In genomic region chr6:40996591-40997247, GRCh38 we compare ENCODE assay signal across 12 cellular contexts. TPM values are rescaled to one million over a fixed set of nuclear protein-coding genes. Genes with fewer than 3 reads are reported as not detected.
DNase-seq lines count a peak whose midpoint lies in the region; ATAC-seq, FAIRE-seq and TF ChIP-seq lines count a peak whose summit lies in the region.
"Had no signal": no experiment of that assay in that cellular context is flagged by ENCODE, and none has a peak within 500 bp of the region (broad histone marks: within the 10 kb centered on the region; RNA-seq: fewer than 3 reads in every experiment).

No MANE protein-coding gene starts in this region.

- WGBS in A549 (ENCODE audit: missing lambda C conversion rate), result 4% methylated on average over 6 of the region's 6 CpGs
- WGBS in esophagus muscularis mucosa, result 40% methylated on average over 6 of the region's 6 CpGs

- ATAC-seq in A549 (peak; percentile 62 to 68), HG03039 (IDR thresholded peaks at IDR 0.05; ENCODE audit: unreplicated experiment) (no peak), GM19467 (IDR thresholded peaks at IDR 0.05; ENCODE audit: unreplicated experiment) (no peak)
- ATAC-seq in activated naive CD4-positive, alpha-beta T cell treated with anti-CD3 and anti-CD28 coated beads, Interleukin-2, amount 50 U/mL, for 72 hours, result no peak
- ATAC-seq: stimulated activated memory B cell treated with anti-CD40 and anti-IgM and Interleukin-4, amounts not matched to agents 10 μg/mL and 1 μg/mL and 100 μg/mL, for 72 hours had no signal

- TF ChIP-seq CTCF in A549 (IDR thresholded peaks at IDR 0.05), result no peak
- no peak for TF ChIP-seq CTCF in esophagus muscularis mucosa (IDR thresholded peaks at IDR 0.05)
- TF ChIP-seq CTCF in mesothelial cell of epicardium (IDR thresholded peaks at IDR 0.05; ENCODE audit: unreplicated experiment), result no peak

- POLR2A ChIA-PET in A549 (lab: Yijun Ruan, JAX), result interaction anchor here (0.9 to 2.5 kb wide), 4 partner anchors 38 to 89 kb away, joined by 4 to 16 read pairs (median 6); no protein-coding TSS in a partner anchor

- intact Hi-C loops in esophagus muscularis mucosa (cut with DNase I), result no loop called here

- H3K4me3 ChIP-seq in A549 (no peak overlapping the region), esophagus muscularis mucosa (no peak overlapping the region)

- H3K4me3 Mint-ChIP-seq in mesothelial cell of epicardium, result no peak overlapping the region
- H3K4me3 Mint-ChIP-seq: stimulated activated memory B cell treated with anti-CD40 and anti-IgM and Interleukin-4, amounts not matched to agents 10 μg/mL and 1 μg/mL and 100 μg/mL, for 72 hours had no signal

- no peaks in the 10 kb centered on the region for H3K27me3 ChIP-seq in esophagus muscularis mucosa

- no peaks in the 10 kb centered on the region for H3K9me3 Mint-ChIP-seq in mesothelial cell of epicardium
- no peaks in the 10 kb centered on the region for H3K9me3 Mint-ChIP-seq in activated naive CD4-positive, alpha-beta T cell treated with anti-CD3 and anti-CD28 coated beads, Interleukin-2, amount 50 U/mL, for 72 hours
- H3K9me3 Mint-ChIP-seq: stimulated activated memory B cell treated with anti-CD40 and anti-IgM and Interleukin-4, amounts not matched to agents 10 μg/mL and 1 μg/mL and 100 μg/mL, for 72 hours had no signal

- DNase-seq in A549 (ENCODE audit: low read depth in 1 of 2, low spot score in 1 of 2), result peak; percentile 20 to 50
- DNase-seq in esophagus muscularis mucosa (ENCODE audit: extremely low spot score), result no peak
- DNase-seq in mesothelial cell of epicardium (ENCODE audit: low spot score in 2 of 2, unreplicated experiment in 2 of 2), result no peak
- no peak for DNase-seq in activated naive CD4-positive, alpha-beta T cell treated with anti-CD3 and anti-CD28 coated beads, Interleukin-2, amount 50 U/mL, for 72 hours (ENCODE audit: low spot score in 2 of 2)
- no peak for DNase-seq in SKM-1 treated with dmso at 0.1 percent for 144 hours (lab: John Stamatoyannopoulos, UW; ENCODE audit: unreplicated experiment)
- DNase-seq: NK-92 treated with Interleukin-12 subunit alpha and Interleukin-12 subunit beta, amount 100 ng/mL, for 24 hours; posterior cingulate gyrus had no signal

- no peak for FAIRE-seq in A549 (lab: Jason Lieb, UNC)

- peaks cover 24% of the 10 kb centered on the region for H3K4me1 Mint-ChIP-seq in mesothelial cell of epicardium
- H3K4me1 Mint-ChIP-seq: stimulated activated memory B cell treated with anti-CD40 and anti-IgM and Interleukin-4, amounts not matched to agents 10 μg/mL and 1 μg/mL and 100 μg/mL, for 72 hours had no signal

- H3K4me2 ChIP-seq in A549, result peak overlapping the region; percentile 81

- no peaks in the 10 kb centered on the region for H3K9me3 ChIP-seq in A549
- H3K9me3 ChIP-seq in esophagus muscularis mucosa, result no peaks in the 10 kb centered on the region

- H3K27ac Mint-ChIP-seq in mesothelial cell of epicardium, result peak overlapping the region; percentile 89
- H3K27ac Mint-ChIP-seq in activated naive CD4-positive, alpha-beta T cell treated with anti-CD3 and anti-CD28 coated beads, Interleukin-2, amount 50 U/mL, for 72 hours, result no peak overlapping the region
- H3K27ac Mint-ChIP-seq: stimulated activated memory B cell treated with anti-CD40 and anti-IgM and Interleukin-4, amounts not matched to agents 10 μg/mL and 1 μg/mL and 100 μg/mL, for 72 hours had no signal

- H3K36me3 ChIP-seq in esophagus muscularis mucosa, result no peaks in the 10 kb centered on the region

- TF ChIP-seq RAD21 in A549 (conservative IDR thresholded peaks at IDR 0.05 in 1 of 2, IDR thresholded peaks at IDR 0.05 in 1 of 2) (no peak), Ishikawa (IDR thresholded peaks at IDR 0.05; ENCODE audit: low read depth) (no peak)

- H3K36me3 Mint-ChIP-seq in mesothelial cell of epicardium, result no peaks in the 10 kb centered on the region
- H3K36me3 Mint-ChIP-seq in activated naive CD4-positive, alpha-beta T cell treated with anti-CD3 and anti-CD28 coated beads, Interleukin-2, amount 50 U/mL, for 72 hours, result no peaks in the 10 kb centered on the region
- H3K36me3 Mint-ChIP-seq: stimulated activated memory B cell treated with anti-CD40 and anti-IgM and Interleukin-4, amounts not matched to agents 10 μg/mL and 1 μg/mL and 100 μg/mL, for 72 hours had no signal

- TF ChIP-seq POLR2A in A549 (IDR thresholded peaks at IDR 0.05; ENCODE audit: low read length) (no peak), esophagus muscularis mucosa (IDR thresholded peaks at IDR 0.05; ENCODE audit: low read depth) (no peak)

- H3K27ac ChIP-seq in A549, result peak overlapping the region; percentile 96 to 97
- H3K27ac ChIP-seq in esophagus muscularis mucosa (replicated peaks in 1 of 4), result peak overlapping the region; percentile 37 to 68 (median 58)

- no peak for TF ChIP-seq EP300 in A549 (IDR thresholded peaks at IDR 0.05)
- TF ChIP-seq EP300 in Ishikawa (IDR thresholded peaks at IDR 0.05; ENCODE audit: borderline replicate concordance), result no peak
- no peak for TF ChIP-seq EP300 in esophagus muscularis mucosa (IDR thresholded peaks at IDR 0.05)

- peaks cover 48% of the 10 kb centered on the region for H3K4me1 ChIP-seq in A549
- H3K4me1 ChIP-seq in esophagus muscularis mucosa, result peaks cover 20 to 29% (median 22%) of the 10 kb centered on the region in 4 donors

- CTCF ChIA-PET in A549 (lab: Yijun Ruan, JAX), result interaction anchor here (0.9 to 3.9 kb wide), 6 partner anchors 31 to 429 kb away, joined by 3 to 20 read pairs (median 3); no protein-coding TSS in a partner anchor

- H3K27me3 Mint-ChIP-seq in mesothelial cell of epicardium (ENCODE audit: low read depth), result peaks cover 4% of the 10 kb centered on the region

TF ChIP-seq in A549, 52 proteins besides CTCF, POLR2A, EP300 and RAD21 (continues in another document):
- TF ChIP-seq E2F6 (IDR thresholded peaks at IDR 0.05; ENCODE audit: borderline replicate concordance, low read depth), result peak; percentile 39; the same call in 1 of the 2 replicates
- TF ChIP-seq CBX2 (IDR thresholded peaks at IDR 0.05; ENCODE audit: borderline replicate concordance, low read depth), result no peak

TF ChIP-seq in Ishikawa, 13 proteins besides CTCF, POLR2A, EP300 and RAD21:
- TF ChIP-seq NFIC (IDR thresholded peaks at IDR 0.05) (no peak), USF1 (IDR thresholded peaks at IDR 0.05) (peak; percentile 44), TEAD4 (IDR thresholded peaks at IDR 0.05) (no peak)

RNA-seq across cellular contexts. Expression of gene UNC5CL, which starts 42.3 kb away (rescaled TPM):
- polyA plus RNA-seq in A549 (2011; rRNA removed), result 2.2 and 2.8 TPM in 2 replicates
- polyA plus RNA-seq in A549 (2012; cell fraction: cytosol; rRNA removed), result 1.2 and 1.5 TPM in 2 replicates
- 5.2 and 6.2 TPM in 2 replicates for polyA plus RNA-seq in A549 (2012; cell fraction: nucleus; rRNA removed)
- 0.79 to 1.2 TPM (median 1.1 TPM) in 3 replicates for polyA plus RNA-seq in A549 (2017; fragmentation: RNase III; extraction: RNeasy Plus Mini Kit Qiagen cat#74134 plus additional on column Dnase treatment)
- 1.2 and 1.3 TPM in 2 replicates for polyA minus RNA-seq in A549 (2011; rRNA and poly(A)+ RNA removed)
- total RNA-seq in esophagus muscularis mucosa, result under 1 TPM; 0.33 to 0.83 (median 0.60) TPM
- total RNA-seq in mesothelial cell of epicardium, result 2.0 to 2.2 TPM (median 2.1 TPM) in 3 replicates
- total RNA-seq in activated naive CD4-positive, alpha-beta T cell treated with anti-CD3 and anti-CD28 coated beads, Interleukin-2, amount 50 U/mL, for 72 hours, result 1 to 10 TPM; 2.8 to 5.1 TPM

RNA-seq across cellular contexts. Expression of gene TSPO2, which starts 45.5 kb away (rescaled TPM):
- polyA plus RNA-seq in A549 (2011; rRNA removed), result not detected in 2 replicates
- 0.08 and 0.17 TPM in 2 replicates for polyA plus RNA-seq in A549 (2012; cell fraction: cytosol; rRNA removed)
- polyA plus RNA-seq in A549 (2012; cell fraction: nucleus; rRNA removed), result not detected in 2 replicates
- polyA plus RNA-seq in A549 (2017; fragmentation: RNase III; extraction: RNeasy Plus Mini Kit Qiagen cat#74134 plus additional on column Dnase treatment), result not detected in 3 replicates
- polyA minus RNA-seq in A549 (2011; rRNA and poly(A)+ RNA removed), result not detected in 2 replicates
- total RNA-seq in esophagus muscularis mucosa, result not detected
- not detected in 3 replicates for total RNA-seq in mesothelial cell of epicardium
- total RNA-seq in activated naive CD4-positive, alpha-beta T cell treated with anti-CD3 and anti-CD28 coated beads, Interleukin-2, amount 50 U/mL, for 72 hours, result not detected
- total RNA-seq: activated CD8-positive, alpha-beta memory T cell treated with anti-CD3 and anti-CD28 coated beads for 36 hours had no signal

RNA-seq across cellular contexts. Expression of gene APOBEC2, which starts 56.3 kb away (rescaled TPM):
- not detected in 2 replicates for polyA plus RNA-seq in A549 (2011; rRNA removed)
- not detected in 2 replicates for polyA plus RNA-seq in A549 (2012; cell fraction: cytosol; rRNA removed)
- polyA plus RNA-seq in A549 (2012; cell fraction: nucleus; rRNA removed), result not detected in 2 replicates
- polyA plus RNA-seq in A549 (2017; fragmentation: RNase III; extraction: RNeasy Plus Mini Kit Qiagen cat#74134 plus additional on column Dnase treatment), result not detected in 3 replicates
- not detected in 2 replicates for polyA minus RNA-seq in A549 (2011; rRNA and poly(A)+ RNA removed)
- 1 to 10 TPM in 1 of 4 donors, under 1 TPM in 2, not detected in 1; 0.50 to 1.0 (median 0.97) TPM for total RNA-seq in esophagus muscularis mucosa
- 0.22 to 0.51 TPM (median 0.45 TPM) in 3 replicates for total RNA-seq in mesothelial cell of epicardium
- not detected for total RNA-seq in activated naive CD4-positive, alpha-beta T cell treated with anti-CD3 and anti-CD28 coated beads, Interleukin-2, amount 50 U/mL, for 72 hours
- total RNA-seq: activated CD8-positive, alpha-beta memory T cell treated with anti-CD3 and anti-CD28 coated beads for 36 hours had no signal

Comparison
In these comparisons a context has a peak if more than half of its experiments do, and no peak if none do; other contexts are left out.
1. ATAC-seq: peak in A549 (2 of 2); none in activated naive CD4-positive, alpha-beta T cell treated with anti-CD3 and anti-CD28 coated beads, Interleukin-2, amount 50 U/mL, for 72 hours (0 of 2), HG03039 (single experiment) and GM19467 (single experiment).
2. DNase-seq: peak in A549 (2 of 2); none in esophagus muscularis mucosa (single experiment), mesothelial cell of epicardium (0 of 2), activated naive CD4-positive, alpha-beta T cell treated with anti-CD3 and anti-CD28 coated beads, Interleukin-2, amount 50 U/mL, for 72 hours (0 of 2) and SKM-1 treated with dmso at 0.1 percent for 144 hours (single experiment).